In genomic region chr14:62283837-62284236, GRCh38 we compare ENCODE assay signal across 8 cellular contexts.
"Had no signal": no experiment of that assay in that cellular context is flagged by ENCODE, and none has a peak within 500 bp of the region (broad histone marks: within the 10 kb centered on the region; RNA-seq: fewer than 3 reads in every experiment).

No MANE protein-coding gene starts in this region.

- ATAC-seq: GM12878 had no signal

- FAIRE-seq: G401.6, GM12878, GM12891, GM12892, GM18507, GM19239 had no signal

- DNase-seq: GDM1, GF-D8 had no signal

- H3K4me3 ChIP-seq: GM12878 had no signal
